In genomic region chr1:51331206-51332100, GRCh38 we compare ENCODE assay signal across 1 cellular context.
TF ChIP-seq lines count a peak whose summit lies in the region.

No MANE protein-coding gene starts in this region.

TF ChIP-seq in K562, 482 proteins besides CTCF, POLR2A, EP300 and RAD21 (continued from another document and continues in another):
- TF ChIP-seq CHD7 (IDR thresholded peaks at IDR 0.05; ENCODE audit: low read depth, low read length): no peak
- TF ChIP-seq MGA (IDR thresholded peaks at IDR 0.05): peak; percentile 73
- peak; percentile 71 to 74 for TF ChIP-seq TRIM24 (IDR thresholded peaks at IDR 0.05)
- no peak for TF ChIP-seq MCM2 (IDR thresholded peaks at IDR 0.05; ENCODE audit: low read depth)
- peak; percentile 61 to 95 (median 84) for TF ChIP-seq YY1 (IDR thresholded peaks at IDR 0.05; ENCODE audit: borderline replicate concordance in 1 of 3, control insufficient read depth in 1 of 3, extremely low read depth in 1 of 3, insufficient read depth in 3 of 3, insufficient read length in 1 of 3, insufficient replicate concordance in 2 of 3, low read depth in 1 of 3, low read length in 2 of 3)
- peak; percentile 49 to 78 for TF ChIP-seq MNT (conservative IDR thresholded peaks at IDR 0.05)
- TF ChIP-seq HES1 (IDR thresholded peaks at IDR 0.05; ENCODE audit: low read depth): no peak
- no peak for TF ChIP-seq ERF (CRISPR knock-in tag; IDR thresholded peaks at IDR 0.05)
- peak; percentile 91 for TF ChIP-seq C11orf30 (IDR thresholded peaks at IDR 0.05; ENCODE audit: low read depth)
- TF ChIP-seq MXD1 (CRISPR knock-in tag; IDR thresholded peaks at IDR 0.05; ENCODE audit: borderline replicate concordance, poor library complexity, severe bottlenecking): no peak
- no peak; the same call in 1 of the 2 replicates for TF ChIP-seq HCFC1 (IDR thresholded peaks at IDR 0.05; ENCODE audit: low read depth, low read length)
- no peak for TF ChIP-seq HMGXB4 (CRISPR knock-in tag; IDR thresholded peaks at IDR 0.05)
- TF ChIP-seq PTBP1 (IDR thresholded peaks at IDR 0.05; ENCODE audit: low read depth, low read length): no peak
- peak; percentile 82 for TF ChIP-seq ATF7 (IDR thresholded peaks at IDR 0.05)
- TF ChIP-seq POLR2H (tag; IDR thresholded peaks at IDR 0.05; ENCODE audit: low read depth): no peak
- TF ChIP-seq TAL1 (IDR thresholded peaks at IDR 0.05): peak; percentile 74
- TF ChIP-seq FOS (IDR thresholded peaks at IDR 0.05; ENCODE audit: extremely low read depth, insufficient read length): peak; percentile 73
- no peak for TF ChIP-seq IRF1 (CRISPR knock-in tag; IDR thresholded peaks at IDR 0.05; ENCODE audit: borderline replicate concordance)
- TF ChIP-seq ZNF699 (CRISPR knock-in tag; IDR thresholded peaks at IDR 0.05; ENCODE audit: insufficient replicate concordance): no peak
- TF ChIP-seq ZNF134 (CRISPR knock-in tag; conservative IDR thresholded peaks at IDR 0.05): no peak; the same call in 1 of the 2 replicates
- TF ChIP-seq ZNF75A (CRISPR knock-in tag; IDR thresholded peaks at IDR 0.05): no peak
- no peak for TF ChIP-seq HEY1 (CRISPR knock-in tag; IDR thresholded peaks at IDR 0.05; ENCODE audit: borderline replicate concordance)
- TF ChIP-seq ZNF57 (CRISPR knock-in tag; IDR thresholded peaks at IDR 0.05): no peak
